In genomic region chr10:73829090-73829489, GRCh38 we compare ENCODE assay signal across 1 cellular context.
TF ChIP-seq lines count a peak whose summit lies in the region.

No MANE protein-coding gene starts in this region.

TF ChIP-seq in HEK293, 187 proteins besides CTCF, POLR2A, EP300 and RAD21 (continued from another document):
- peak; percentile 98; the same call in 1 of the 2 replicates for TF ChIP-seq ZNF292 (tag by site-specific recombination; IDR thresholded peaks at IDR 0.05; ENCODE audit: borderline replicate concordance, low read depth)
- TF ChIP-seq ZNF510 (tag by site-specific recombination; IDR thresholded peaks at IDR 0.05; ENCODE audit: insufficient replicate concordance): peak; percentile 85
- TF ChIP-seq ZNF514 (tag by site-specific recombination; IDR thresholded peaks at IDR 0.05): 0 out of 2 replicates have a peak, but pooled peaks have one; percentile 73
- peak; percentile 99 for TF ChIP-seq ZNF394 (tag by site-specific recombination; IDR thresholded peaks at IDR 0.05; ENCODE audit: borderline replicate concordance)
- peak; percentile 84; the same call in 1 of the 2 replicates for TF ChIP-seq ZNF19 (tag by site-specific recombination; IDR thresholded peaks at IDR 0.05; ENCODE audit: low read depth)
- 0 out of 2 replicates have a peak, but pooled peaks have one; percentile 22 for TF ChIP-seq GFI1B (tag by site-specific recombination; IDR thresholded peaks at IDR 0.05)
- TF ChIP-seq ZNF121 (tag by site-specific recombination; IDR thresholded peaks at IDR 0.05): peak; percentile 70; the same call in 1 of the 2 replicates
- 0 out of 2 replicates have a peak, but pooled peaks have one; percentile 42 for TF ChIP-seq ZNF366 (tag by site-specific recombination; conservative IDR thresholded peaks at IDR 0.05)
- peak; percentile 69 for TF ChIP-seq ZBTB21 (tag by site-specific recombination; IDR thresholded peaks at IDR 0.05)
- TF ChIP-seq, protein P1, sequence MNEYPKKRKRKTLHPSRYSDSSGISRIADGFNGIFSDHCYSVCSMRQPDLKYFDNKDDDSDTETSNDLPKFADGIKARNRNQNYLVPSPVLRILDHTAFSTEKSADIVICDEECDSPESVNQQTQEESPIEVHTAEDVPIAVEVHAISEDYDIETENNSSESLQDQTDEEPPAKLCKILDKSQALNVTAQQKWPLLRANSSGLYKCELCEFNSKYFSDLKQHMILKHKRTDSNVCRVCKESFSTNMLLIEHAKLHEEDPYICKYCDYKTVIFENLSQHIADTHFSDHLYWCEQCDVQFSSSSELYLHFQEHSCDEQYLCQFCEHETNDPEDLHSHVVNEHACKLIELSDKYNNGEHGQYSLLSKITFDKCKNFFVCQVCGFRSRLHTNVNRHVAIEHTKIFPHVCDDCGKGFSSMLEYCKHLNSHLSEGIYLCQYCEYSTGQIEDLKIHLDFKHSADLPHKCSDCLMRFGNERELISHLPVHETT (tag by site-specific recombination; IDR thresholded peaks at IDR 0.05): peak; percentile 81; the same call in 1 of the 2 replicates
- TF ChIP-seq ZNF223 (tag by site-specific recombination; IDR thresholded peaks at IDR 0.05): 0 out of 2 replicates have a peak, but pooled peaks have one; percentile 71
- peak; percentile 97 for TF ChIP-seq ZNF426 (tag by site-specific recombination; IDR thresholded peaks at IDR 0.05)
- TF ChIP-seq, protein P2, sequence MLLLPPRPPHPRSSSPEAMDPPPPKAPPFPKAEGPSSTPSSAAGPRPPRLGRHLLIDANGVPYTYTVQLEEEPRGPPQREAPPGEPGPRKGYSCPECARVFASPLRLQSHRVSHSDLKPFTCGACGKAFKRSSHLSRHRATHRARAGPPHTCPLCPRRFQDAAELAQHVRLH (tag by site-specific recombination; IDR thresholded peaks at IDR 0.05): peak; percentile 71; the same call in 1 of the 2 replicates
- peak; percentile 72; the same call in 1 of the 2 replicates for TF ChIP-seq ZNF791 (tag by site-specific recombination; IDR thresholded peaks at IDR 0.05)
- TF ChIP-seq ZNF433 (tag by site-specific recombination; IDR thresholded peaks at IDR 0.05; ENCODE audit: low read depth): peak; percentile 95
- TF ChIP-seq MYNN (tag by site-specific recombination; IDR thresholded peaks at IDR 0.05; ENCODE audit: borderline replicate concordance): peak; percentile 49; the same call in 1 of the 2 replicates
- TF ChIP-seq ZBTB1 (tag by site-specific recombination; IDR thresholded peaks at IDR 0.05): 0 out of 2 replicates have a peak, but pooled peaks have one; percentile 41
- TF ChIP-seq ZNF24 (tag by site-specific recombination; IDR thresholded peaks at IDR 0.05): peak; percentile 55; the same call in 1 of the 2 replicates
- peak; percentile 41; the same call in 1 of the 2 replicates for TF ChIP-seq ZNF501 (tag by site-specific recombination; IDR thresholded peaks at IDR 0.05)
- TF ChIP-seq ZNF202 (tag by site-specific recombination; IDR thresholded peaks at IDR 0.05; ENCODE audit: borderline replicate concordance): peak; percentile 91; the same call in 1 of the 2 replicates
- TF ChIP-seq MZF1 (tag by site-specific recombination; IDR thresholded peaks at IDR 0.05; ENCODE audit: borderline replicate concordance): peak; percentile 44; the same call in 1 of the 2 replicates
- peak; percentile 44 for TF ChIP-seq ZNF529 (tag by site-specific recombination; IDR thresholded peaks at IDR 0.05; ENCODE audit: insufficient replicate concordance)
- peak; percentile 84 for TF ChIP-seq ZNF266 (tag by site-specific recombination; IDR thresholded peaks at IDR 0.05; ENCODE audit: low read depth)
- 0 out of 2 replicates have a peak, but pooled peaks have one; percentile 61 for TF ChIP-seq ZNF138 (tag by site-specific recombination; IDR thresholded peaks at IDR 0.05; ENCODE audit: borderline replicate concordance)
- peak; percentile 85 for TF ChIP-seq ZNF664 (tag by site-specific recombination; IDR thresholded peaks at IDR 0.05)
- TF ChIP-seq ZFP37 (tag by site-specific recombination; IDR thresholded peaks at IDR 0.05): peak; percentile 73
- TF ChIP-seq ZNF623 (tag by site-specific recombination; IDR thresholded peaks at IDR 0.05): peak; percentile 88
- TF ChIP-seq ZNF140 (tag by site-specific recombination; IDR thresholded peaks at IDR 0.05): peak; percentile 95
- TF ChIP-seq, protein P3, sequence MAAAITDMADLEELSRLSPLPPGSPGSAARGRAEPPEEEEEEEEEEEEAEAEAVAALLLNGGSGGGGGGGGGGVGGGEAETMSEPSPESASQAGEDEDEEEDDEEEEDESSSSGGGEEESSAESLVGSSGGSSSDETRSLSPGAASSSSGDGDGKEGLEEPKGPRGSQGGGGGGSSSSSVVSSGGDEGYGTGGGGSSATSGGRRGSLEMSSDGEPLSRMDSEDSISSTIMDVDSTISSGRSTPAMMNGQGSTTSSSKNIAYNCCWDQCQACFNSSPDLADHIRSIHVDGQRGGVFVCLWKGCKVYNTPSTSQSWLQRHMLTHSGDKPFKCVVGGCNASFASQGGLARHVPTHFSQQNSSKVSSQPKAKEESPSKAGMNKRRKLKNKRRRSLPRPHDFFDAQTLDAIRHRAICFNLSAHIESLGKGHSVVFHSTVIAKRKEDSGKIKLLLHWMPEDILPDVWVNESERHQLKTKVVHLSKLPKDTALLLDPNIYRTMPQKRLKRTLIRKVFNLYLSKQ (tag by site-specific recombination; IDR thresholded peaks at IDR 0.05; ENCODE audit: borderline replicate concordance): peak; percentile 88; the same call in 1 of the 2 replicates
